1 cellular context compared by ENCODE assay signal in genomic region chr14:50230601-50231474, GRCh38.
TF ChIP-seq lines count a peak whose summit lies in the region.

No MANE protein-coding gene starts in this region.

TF ChIP-seq in GM12878, 131 proteins besides CTCF, POLR2A, EP300 and RAD21 (continued from another document):
- peak in 1 of 2 experiments; percentile 23; a peak in 1 of 4 replicates for TF ChIP-seq IKZF2 (IDR thresholded peaks at IDR 0.05)
- TF ChIP-seq CREM (IDR thresholded peaks at IDR 0.05; ENCODE audit: low read depth): peak; percentile 40; the same call in 1 of the 2 replicates
- TF ChIP-seq ETV6 (conservative IDR thresholded peaks at IDR 0.05 in 1 of 2, IDR thresholded peaks at IDR 0.05 in 1 of 2; ENCODE audit: borderline replicate concordance in 1 of 2, low read depth in 1 of 2): peak in 1 of 2 experiments; percentile 71; a peak in 1 of 4 replicates
- TF ChIP-seq SMAD1 (IDR thresholded peaks at IDR 0.05; ENCODE audit: low read depth, partially characterized antibody): peak; percentile 16
- peak; percentile 59 for TF ChIP-seq ATF7 (IDR thresholded peaks at IDR 0.05; ENCODE audit: low read depth)
- no peak for TF ChIP-seq RCOR1 (conservative IDR thresholded peaks at IDR 0.05; ENCODE audit: low read depth, low read length)
- no peak for TF ChIP-seq IRF5 (IDR thresholded peaks at IDR 0.05; ENCODE audit: borderline replicate concordance)
- no peak for TF ChIP-seq RFX5 (IDR thresholded peaks at IDR 0.05; ENCODE audit: low read depth, low read length)
- no peak for TF ChIP-seq ZNF592 (IDR thresholded peaks at IDR 0.05)
- TF ChIP-seq ESRRA (IDR thresholded peaks at IDR 0.05; ENCODE audit: low read length): no peak
- 0 out of 2 replicates have a peak, but pooled peaks have one; percentile 33 for TF ChIP-seq MXI1 (IDR thresholded peaks at IDR 0.05; ENCODE audit: low read depth, low read length)
- TF ChIP-seq ZNF217 (IDR thresholded peaks at IDR 0.05): no peak
- TF ChIP-seq ELK1 (IDR thresholded peaks at IDR 0.05; ENCODE audit: low read depth, low read length): no peak
- 0 out of 2 replicates have a peak, but pooled peaks have one; percentile 38 for TF ChIP-seq SIN3A (IDR thresholded peaks at IDR 0.05; ENCODE audit: low read depth, low read length)
- no peak for TF ChIP-seq MAX (IDR thresholded peaks at IDR 0.05; ENCODE audit: low read depth, low read length)
- no peak for TF ChIP-seq REST (IDR thresholded peaks at IDR 0.05; ENCODE audit: low read depth, low read length)
- TF ChIP-seq MEF2A (IDR thresholded peaks at IDR 0.05; ENCODE audit: insufficient read depth, low read depth, low read length): no peak
- no peak for TF ChIP-seq EGR1 (IDR thresholded peaks at IDR 0.05; ENCODE audit: borderline replicate concordance in 1 of 2, low read depth in 2 of 2, low read length in 2 of 2)
- no peak for TF ChIP-seq KAT2A (conservative IDR thresholded peaks at IDR 0.05; ENCODE audit: control insufficient read depth, low read depth, low read length)
- TF ChIP-seq RUNX3 (IDR thresholded peaks at IDR 0.05; ENCODE audit: low read length): peak; percentile 31; the same call in 1 of the 2 replicates
- peak; percentile 38; the same call in 1 of the 2 replicates for TF ChIP-seq RELB (IDR thresholded peaks at IDR 0.05; ENCODE audit: low read depth)
- TF ChIP-seq SMARCA5 (IDR thresholded peaks at IDR 0.05): no peak
- no peak for TF ChIP-seq BACH1 (IDR thresholded peaks at IDR 0.05; ENCODE audit: borderline replicate concordance)
- TF ChIP-seq NBN (IDR thresholded peaks at IDR 0.05): 0 out of 2 replicates have a peak, but pooled peaks have one; percentile 29
- TF ChIP-seq BHLHE40 (IDR thresholded peaks at IDR 0.05; ENCODE audit: borderline replicate concordance in 1 of 2, low read depth in 2 of 2, low read length in 1 of 2): no peak
- 0 out of 2 replicates have a peak, but pooled peaks have one; percentile 12 for TF ChIP-seq TCF3 (IDR thresholded peaks at IDR 0.05; ENCODE audit: borderline replicate concordance, insufficient read depth, low read depth, low read length)
- no peak for TF ChIP-seq IKZF1 (conservative IDR thresholded peaks at IDR 0.05)
- no peak for TF ChIP-seq CEBPB (IDR thresholded peaks at IDR 0.05; ENCODE audit: borderline replicate concordance in 1 of 2, low read depth in 2 of 2, low read length in 2 of 2)
- TF ChIP-seq SIX5 (IDR thresholded peaks at IDR 0.05; ENCODE audit: low read depth, low read length, severe bottlenecking): no peak
- no peak for TF ChIP-seq TBL1XR1 (IDR thresholded peaks at IDR 0.05; ENCODE audit: low read depth, low read length)
- TF ChIP-seq SPI1 (IDR thresholded peaks at IDR 0.05; ENCODE audit: borderline replicate concordance, insufficient read depth, low read depth, low read length): no peak
- TF ChIP-seq JUND (IDR thresholded peaks at IDR 0.05; ENCODE audit: low read depth, low read length): no peak
- TF ChIP-seq MTA2 (IDR thresholded peaks at IDR 0.05; ENCODE audit: low read depth): peak; percentile 49; the same call in 1 of the 2 replicates
- 0 out of 2 replicates have a peak, but pooled peaks have one; percentile 17 for TF ChIP-seq SMAD5 (IDR thresholded peaks at IDR 0.05; ENCODE audit: low read depth)
- no peak; the same call in 1 of the 2 replicates for TF ChIP-seq POLR2AphosphoS5 (IDR thresholded peaks at IDR 0.05; ENCODE audit: low read length)
- no peak for TF ChIP-seq EED (IDR thresholded peaks at IDR 0.05; ENCODE audit: low read depth)
- peak; percentile 54 for TF ChIP-seq GABPA (IDR thresholded peaks at IDR 0.05; ENCODE audit: low read depth)
- no peak for TF ChIP-seq NFYA (IDR thresholded peaks at IDR 0.05; ENCODE audit: borderline replicate concordance, low read depth, low read length)
- TF ChIP-seq JUNB (IDR thresholded peaks at IDR 0.05): peak; percentile 37
- peak; percentile 81 for TF ChIP-seq CREB1 (IDR thresholded peaks at IDR 0.05; ENCODE audit: low read depth)
- no peak for TF ChIP-seq WRNIP1 (IDR thresholded peaks at IDR 0.05; ENCODE audit: borderline replicate concordance, low read depth, low read length)
- TF ChIP-seq FOXM1 (IDR thresholded peaks at IDR 0.05; ENCODE audit: low read depth, low read length): 0 out of 2 replicates have a peak, but pooled peaks have one; percentile 53
- no peak for TF ChIP-seq DPF2 (IDR thresholded peaks at IDR 0.05)
- no peak for TF ChIP-seq TCF12 (IDR thresholded peaks at IDR 0.05; ENCODE audit: low read depth, low read length)
- no peak for TF ChIP-seq SUZ12 (IDR thresholded peaks at IDR 0.05; ENCODE audit: unreplicated experiment)
